Comparison of ENCODE assay signal across 35 cellular contexts in the genomic region with DNA sequence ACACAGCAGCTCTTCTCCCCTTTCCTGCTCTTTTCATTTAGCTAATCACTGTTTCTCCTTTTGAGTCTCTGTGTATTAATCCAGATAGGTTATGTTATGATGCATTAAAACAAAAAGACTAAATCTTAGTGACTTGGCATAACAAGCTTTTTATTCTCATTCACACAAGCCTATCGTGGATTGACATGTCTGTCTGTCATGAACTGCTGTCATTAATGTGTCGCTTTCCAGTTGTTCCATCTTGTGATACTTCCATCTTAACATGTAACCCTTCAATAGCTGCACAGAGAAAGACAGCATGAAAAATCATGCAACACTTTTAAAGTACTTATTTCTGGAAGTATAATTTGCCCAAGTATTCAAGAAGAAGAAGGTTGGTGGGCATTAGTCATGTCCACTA.
"Had no signal": no experiment of that assay in that cellular context is flagged by ENCODE, and none has a peak within 500 bp of the region (broad histone marks: within the 10 kb centered on the region; RNA-seq: fewer than 3 reads in every experiment).

No MANE protein-coding gene starts in this region.

- H3K9ac ChIP-seq: KMS-11 had no signal

- H3K27me3 ChIP-seq: MG63 had no signal

- DNase-seq: Karpas-422, Kasumi-1, KBM-7, KG1, MG63, MM.1S, MV-4-11, NCI-H1048, NCI-H1092, NCI-H1092 treated with DMSO at 0.1 percent for 48 hours, NCI-H1105, NCI-H1105 treated with DMSO at 0.1 percent for 48 hours, NCI-H1417, NCI-H1417 treated with DMSO at 0.1 percent for 48 hours, NCI-H1436, NCI-H1436 treated with DMSO at 0.1 percent for 48 hours, NCI-H146, NCI-H1694, NCI-H1694 treated with DMSO at 0.1 percent for 48 hours, NCI-H187, NCI-H187 treated with DMSO at 0.1 percent for 48 hours, NCI-H1930, NCI-H2029, NCI-H2029 treated with DMSO at 0.1 percent for 48 hours, NCI-H2081, NCI-H2081 treated with DMSO at 0.1 percent for 48 hours, NCI-H2107, NCI-H2171, NCI-H2171 treated with DMSO at 0.1 percent for 48 hours, NCI-H2227 treated with DMSO at 0.1 percent for 48 hours, NCI-H226, NCI-H345, NCI-H446, NCI-H446 treated with DMSO at 0.1 percent for 48 hours had no signal

- H3K4me2 ChIP-seq: KMS-11 had no signal

- H3K36me3 ChIP-seq: MG63 had no signal

- H3K4me3 ChIP-seq: MG63 had no signal

- H3K27ac ChIP-seq: KMS-11 had no signal

- H3K9me3 ChIP-seq: MG63 had no signal
